Comparison of ENCODE assay signal across 1 cellular context in genomic region chr10:103117247-103117646, GRCh38.
TF ChIP-seq lines count a peak whose summit lies in the region.

No MANE protein-coding gene starts in this region.

TF ChIP-seq in HepG2, 621 proteins besides CTCF, POLR2A, EP300 and RAD21 (continued from another document):
- TF ChIP-seq PBX3 (CRISPR knock-in tag; IDR thresholded peaks at IDR 0.05; ENCODE audit: borderline replicate concordance) (no peak), ZMYM3 (CRISPR knock-in tag; IDR thresholded peaks at IDR 0.05) (0 out of 2 replicates have a peak, but pooled peaks have one; percentile 55), BHLHE40 (IDR thresholded peaks at IDR 0.05; ENCODE audit: low read length) (no peak), ZNF121 (CRISPR knock-in tag; IDR thresholded peaks at IDR 0.05) (peak; percentile 96), PHF5A (CRISPR knock-in tag; IDR thresholded peaks at IDR 0.05; ENCODE audit: low read depth, unreplicated experiment) (no peak), KLF6 (CRISPR knock-in tag; IDR thresholded peaks at IDR 0.05) (no peak), ZNF44 (CRISPR knock-in tag; IDR thresholded peaks at IDR 0.05) (no peak), MAF1 (CRISPR knock-in tag; IDR thresholded peaks at IDR 0.05; ENCODE audit: borderline replicate concordance) (no peak), GLMP (CRISPR knock-in tag; IDR thresholded peaks at IDR 0.05; ENCODE audit: borderline replicate concordance) (no peak), ZIK1 (CRISPR knock-in tag; IDR thresholded peaks at IDR 0.05; ENCODE audit: borderline replicate concordance, low read depth) (no peak), ZKSCAN5 (CRISPR knock-in tag; IDR thresholded peaks at IDR 0.05) (no peak), FOXP1 (IDR thresholded peaks at IDR 0.05) (no peak), FOXP1 (CRISPR knock-in tag; IDR thresholded peaks at IDR 0.05) (peak; percentile 65; the same call in 1 of the 2 replicates), ZNF580 (CRISPR knock-in tag; IDR thresholded peaks at IDR 0.05; ENCODE audit: borderline replicate concordance, low read depth) (no peak), ZNF777 (CRISPR knock-in tag; IDR thresholded peaks at IDR 0.05) (no peak), SOX6 (IDR thresholded peaks at IDR 0.05) (no peak), SOX6 (CRISPR knock-in tag; IDR thresholded peaks at IDR 0.05) (peak; percentile 38), ARID5B (CRISPR knock-in tag; IDR thresholded peaks at IDR 0.05) (peak; percentile 31; the same call in 1 of the 2 replicates), NFIB (CRISPR knock-in tag; IDR thresholded peaks at IDR 0.05; ENCODE audit: borderline replicate concordance) (no peak), FOXP4 (CRISPR knock-in tag; IDR thresholded peaks at IDR 0.05) (peak; percentile 41; the same call in 1 of the 2 replicates)
